In genomic region chr14:55024365-55024764, GRCh38 we compare ENCODE assay signal across 7 cellular contexts. TPM values are rescaled to one million over a fixed set of nuclear protein-coding genes. Genes with fewer than 3 reads are reported as not detected.
DNase-seq lines count a peak whose midpoint lies in the region; ATAC-seq, FAIRE-seq and TF ChIP-seq lines count a peak whose summit lies in the region.
"Not testable (repeated sequence)": the region's sequence is repeated elsewhere in the genome, so short reads cannot be mapped to it uniquely, and the experiment has no call there.

No MANE protein-coding gene starts in this region.

- H3K79me2 ChIP-seq in GM23338 (replicated peaks; ENCODE audit: insufficient read depth) (peaks cover 88% of the 10 kb centered on the region), hepatocyte (peaks cover 41% of the 10 kb centered on the region), HepG2 (ENCODE audit: insufficient read depth, low read length) (peaks cover 44% of the 10 kb centered on the region), neural progenitor cell (ENCODE audit: low read depth) (peaks cover 93% of the 10 kb centered on the region)

- not testable (repeated sequence) for FAIRE-seq in HepG2 (lab: Jason Lieb, UNC)

- not testable (repeated sequence) for TF ChIP-seq EP300 in HepG2 (IDR thresholded peaks at IDR 0.05; ENCODE audit: low read depth in 2 of 2, low read length in 2 of 2); HepG2 (CRISPR knock-in tag; IDR thresholded peaks at IDR 0.05; ENCODE audit: borderline replicate concordance)

- H3K36me3 Mint-ChIP-seq in GM23338 (ENCODE audit: low read depth) = peaks cover 31% of the 10 kb centered on the region
- peaks cover 30% of the 10 kb centered on the region for H3K36me3 Mint-ChIP-seq in WTC11
- H3K36me3 Mint-ChIP-seq in brain = peaks cover 12% of the 10 kb centered on the region
- peaks cover 16% of the 10 kb centered on the region for H3K36me3 Mint-ChIP-seq in neural progenitor cell

- BruUV-seq in HepG2 (replicated peaks; lab: Mats Ljungman, UMichigan) = not testable (repeated sequence)

- peaks cover 19% of the 10 kb centered on the region; the same call in 1 of the 2 replicates for H3F3A ChIP-seq in GM23338 (replicated peaks; ENCODE audit: low read depth)
- H3F3A ChIP-seq in neural progenitor cell (ENCODE audit: low read depth) = peaks cover 23% of the 10 kb centered on the region

- H3K27ac ChIP-seq in GM23338 (ENCODE audit: low read depth) = peak overlapping the region; percentile 96
- peak overlapping the region; percentile 88 for H3K27ac ChIP-seq in HUES64 (ENCODE audit: low read depth, low read length)
- H3K27ac ChIP-seq in hepatocyte = peak overlapping the region; percentile 66
- H3K27ac ChIP-seq in HepG2 (ENCODE audit: extremely low read length, insufficient read depth, low read length); neural progenitor cell: not testable (repeated sequence)

- CTCF ChIA-PET in WTC11 (lab: Charles Lee) = interaction anchor here (1.4 kb wide), 1 partner anchor 27 kb away, joined by 6 read pairs; no protein-coding TSS in a partner anchor
- CTCF ChIA-PET in HepG2 (lab: Yijun Ruan, JAX; ENCODE audit: low intra/inter-chr PET ratio, low total read pairs) = not testable (repeated sequence)

- TF ChIP-seq CTCF in GM23338 (conservative IDR thresholded peaks at IDR 0.05; ENCODE audit: low read depth in 2 of 2); WTC11 (IDR thresholded peaks at IDR 0.05); brain (conservative IDR thresholded peaks at IDR 0.05); hepatocyte (IDR thresholded peaks at IDR 0.05; ENCODE audit: poor library complexity); HepG2 (CRISPR knock-in tag; IDR thresholded peaks at IDR 0.05); neural progenitor cell (IDR thresholded peaks at IDR 0.05): not testable (repeated sequence)

- H2AFZ ChIP-seq in GM23338; HepG2 (ENCODE audit: low read length); neural progenitor cell (replicated peaks): not testable (repeated sequence)
- H2AFZ ChIP-seq in hepatocyte = peak overlapping the region; percentile 65

- H3K4me3 Mint-ChIP-seq in GM23338 (peak overlapping the region; percentile 43), WTC11 (peak overlapping the region; percentile 52), brain (peak overlapping the region in 3 of 5 experiments; percentile 16 to 64 (median 42))
- not testable (repeated sequence) for H3K4me3 Mint-ChIP-seq in neural progenitor cell

- in situ Hi-C loops in HepG2 (cut with HindIII; ENCODE audit: extremely low pct_ligation_motif_present, low pct_unique_long_range_greater_than_20kb) = not testable (repeated sequence)

- DNase-seq in GM23338 (ENCODE audit: low spot score); WTC11 (ENCODE audit: low spot score); hepatocyte (ENCODE audit: low spot score); HepG2 (ENCODE audit: low spot score); neural progenitor cell (ENCODE audit: low spot score): not testable (repeated sequence)

- H3K4me2 ChIP-seq in GM23338 (peak overlapping the region; percentile 61), hepatocyte (peak overlapping the region; percentile 46), neural progenitor cell (peak overlapping the region; percentile 66)
- H3K4me2 ChIP-seq in HepG2 (ENCODE audit: low read depth, low read length) = not testable (repeated sequence)

- H3K9me2 ChIP-seq in GM23338 (ENCODE audit: insufficient read depth); hepatocyte (replicated peaks; ENCODE audit: insufficient read depth): not testable (repeated sequence)

- H3K27ac Mint-ChIP-seq in GM23338 (peak overlapping the region; percentile 65; the same call in 1 of the 2 replicates), WTC11 (peak overlapping the region; percentile 49), brain (peak overlapping the region in 1 of 5 experiments; percentile 9)
- not testable (repeated sequence) for H3K27ac Mint-ChIP-seq in neural progenitor cell

- H3K4me3 ChIP-seq in GM23338 (peak overlapping the region; percentile 34), HUES64 (ENCODE audit: low read length) (peak overlapping the region; percentile 37), neural progenitor cell (peak overlapping the region; percentile 24)
- H3K4me3 ChIP-seq in hepatocyte; HepG2 (replicated peaks in 1 of 3; ENCODE audit: insufficient read depth in 1 of 3, low read depth in 2 of 3, low read length in 3 of 3): not testable (repeated sequence)

- not testable (repeated sequence) for H3K27me3 Mint-ChIP-seq in GM23338 (ENCODE audit: insufficient read depth, low read depth, poor library complexity); WTC11 (ENCODE audit: low read depth); neural progenitor cell (ENCODE audit: insufficient read depth, low read depth)
- peaks cover 13% of the 10 kb centered on the region for H3K27me3 Mint-ChIP-seq in brain

- WGBS in HUES64 = 81% methylated on average over 2 of the region's 5 CpGs
- WGBS in hepatocyte (ENCODE audit: low lambda C conversion rate, missing lambda C conversion rate) = 51% methylated on average over 3 of the region's 5 CpGs
- WGBS in HepG2 (ENCODE audit: low lambda C conversion rate) = 44% methylated on average over 3 of the region's 5 CpGs

- intact Hi-C loops in HepG2 (cut with micrococcal nuclease; ENCODE audit: unreplicated experiment) = not testable (repeated sequence)

- POLR2A ChIA-PET in WTC11 (lab: Charles Lee) = interaction anchor here (0.7 kb wide), 1 partner anchor 23 kb away, joined by 3 read pairs; no protein-coding TSS in a partner anchor
- POLR2A ChIA-PET in HepG2 (lab: Yijun Ruan, JAX) = not testable (repeated sequence)

- H3K27me3 ChIP-seq in GM23338 (ENCODE audit: insufficient read depth); HUES64 (ENCODE audit: insufficient read depth, low read length); hepatocyte; HepG2 (ENCODE audit: control insufficient read depth in 1 of 2, insufficient read depth in 2 of 2, low read length in 2 of 2); neural progenitor cell: not testable (repeated sequence)

- peak overlapping the region; percentile 75 for H3K9ac ChIP-seq in HUES64 (ENCODE audit: low read depth, low read length)
- not testable (repeated sequence) for H3K9ac ChIP-seq in HepG2 (ENCODE audit: insufficient read depth, low read depth, low read length); neural progenitor cell

- TF ChIP-seq POLR2A in HepG2 (IDR thresholded peaks at IDR 0.05; ENCODE audit: insufficient read depth in 1 of 2, low read depth in 2 of 2, low read length in 2 of 2) = not testable (repeated sequence)

- H4K20me1 ChIP-seq in GM23338 (replicated peaks; ENCODE audit: insufficient read depth) (peaks cover 10% of the 10 kb centered on the region), neural progenitor cell (ENCODE audit: low read depth) (peaks cover 24% of the 10 kb centered on the region)
- H4K20me1 ChIP-seq in hepatocyte (ENCODE audit: insufficient read depth, poor library complexity, severe bottlenecking); HepG2 (ENCODE audit: insufficient read depth, low read length): not testable (repeated sequence)

- peaks cover 23% of the 10 kb centered on the region for H3K4me1 Mint-ChIP-seq in GM23338
- H3K4me1 Mint-ChIP-seq in WTC11 = peaks cover 38% of the 10 kb centered on the region
- H3K4me1 Mint-ChIP-seq in brain = peaks cover 34% of the 10 kb centered on the region
- peaks cover 30% of the 10 kb centered on the region for H3K4me1 Mint-ChIP-seq in neural progenitor cell

- H3K9me3 ChIP-seq in HUES64 (ENCODE audit: insufficient read depth, low read depth, low read length); hepatocyte (ENCODE audit: low read depth); HepG2 (ENCODE audit: low read length); neural progenitor cell (ENCODE audit: low read depth): not testable (repeated sequence)

- ATAC-seq in GM23338, WTC11, HepG2: not testable (repeated sequence)

- not testable (repeated sequence) for H3K9me3 Mint-ChIP-seq in GM23338, WTC11, brain, neural progenitor cell

- not testable (repeated sequence) for TF ChIP-seq RAD21 in HepG2 (CRISPR knock-in tag; IDR thresholded peaks at IDR 0.05)

- not testable (repeated sequence) for H3K36me3 ChIP-seq in GM23338 (ENCODE audit: insufficient read depth); hepatocyte (replicated peaks; ENCODE audit: insufficient read depth, low read depth); HepG2 (replicated peaks in 1 of 2; ENCODE audit: control insufficient read depth in 1 of 2, insufficient read depth in 2 of 2, low read length in 2 of 2); neural progenitor cell
- peaks cover 47% of the 10 kb centered on the region for H3K36me3 ChIP-seq in HUES64 (ENCODE audit: insufficient read depth, low read length)

- H3K4me1 ChIP-seq in GM23338 (ENCODE audit: insufficient read depth) (peaks cover 31% of the 10 kb centered on the region), HUES64 (ENCODE audit: insufficient read depth, low read length) (peaks cover 32% of the 10 kb centered on the region), HepG2 (ENCODE audit: insufficient read depth, low read length) (peaks cover 32% of the 10 kb centered on the region), neural progenitor cell (peaks cover 24% of the 10 kb centered on the region)
- not testable (repeated sequence) for H3K4me1 ChIP-seq in hepatocyte (ENCODE audit: insufficient read depth)

RNA-seq across cellular contexts. Expression of gene WDHD1, which starts 2.5 kb away (rescaled TPM):
- total RNA-seq in GM23338 (2014; rRNA removed; shearing (Covaris generic)) = 65.4 and 71.3 TPM in 2 replicates
- polyA plus RNA-seq in GM23338 (2016; fragmentation: Nextera tagmentation; extraction: Ambion mirVana) = 39.6 and 48.8 TPM in 2 replicates
- polyA plus RNA-seq in HUES64 (2013, experiment 1 of 2) = 33.7 TPM
- polyA plus RNA-seq in HUES64 (2013, experiment 2 of 2) = 38.7 TPM
- total RNA-seq in WTC11 (2021) = 64.4 to 76.1 TPM (median 67.3 TPM) in 3 replicates
- 7.4 TPM for polyA plus RNA-seq in brain (ENCODE audit: insufficient read depth, low read depth, low replicate concordance)
- 5.9 and 6.3 TPM in 2 replicates for total RNA-seq in hepatocyte
- 4.1 and 4.4 TPM in 2 replicates for polyA plus RNA-seq in hepatocyte
- 27.5 and 44.4 TPM in 2 replicates for total RNA-seq in HepG2 (2016; rRNA removed; fragmentation: Illumina TruSeq; extraction: Trizol)
- 13.2 and 14.2 TPM in 2 replicates for total RNA-seq in HepG2 (2016; cell fraction: cytosol; rRNA removed; fragmentation: Illumina TruSeq; extraction: Trizol; ENCODE audit: low read depth)
- total RNA-seq in HepG2 (2016; cell fraction: insoluble cytoplasmic fraction; rRNA removed; fragmentation: Illumina TruSeq; extraction: Trizol) = 26.7 and 45.5 TPM in 2 replicates
- total RNA-seq in HepG2 (2016; cell fraction: membrane; rRNA removed; fragmentation: Illumina TruSeq; extraction: Trizol) = 11.1 and 13.8 TPM in 2 replicates
- 20.9 and 22.6 TPM in 2 replicates for total RNA-seq in HepG2 (2016; cell fraction: nucleus; rRNA removed; fragmentation: Illumina TruSeq; extraction: Trizol)
- polyA plus RNA-seq in HepG2 (2011; rRNA removed) = 3.5 and 5.5 TPM in 2 replicates
- 1.9 and 2.3 TPM in 2 replicates for polyA plus RNA-seq in HepG2 (2011; cell fraction: cytosol; rRNA removed)
- 1.5 and 2.1 TPM in 2 replicates for polyA plus RNA-seq in HepG2 (2011; cell fraction: nucleus; rRNA removed)
- 3.3 and 7.6 TPM in 2 replicates for polyA plus RNA-seq in HepG2 (2012)
- 0.62 and 1.4 TPM in 2 replicates for polyA plus RNA-seq in HepG2 (2016; cell fraction: cytosol; fragmentation: Illumina TruSeq; extraction: Trizol; ENCODE audit: low read depth)
- 21.3 and 25.4 TPM in 2 replicates for polyA plus RNA-seq in HepG2 (2016; cell fraction: insoluble cytoplasmic fraction; fragmentation: Illumina TruSeq; extraction: Trizol; ENCODE audit: low read depth)
- polyA plus RNA-seq in HepG2 (2016; cell fraction: membrane; fragmentation: Illumina TruSeq; extraction: Trizol; ENCODE audit: low read depth) = 1.4 and 2.0 TPM in 2 replicates
- polyA plus RNA-seq in HepG2 (2016; cell fraction: nucleus; fragmentation: Illumina TruSeq; extraction: Trizol; ENCODE audit: insufficient read depth, low read depth) = 19.0 and 20.0 TPM in 2 replicates
- polyA minus RNA-seq in HepG2 (2011; rRNA and poly(A)+ RNA removed; ENCODE audit: low replicate concordance) = 5.1 and 22.5 TPM in 2 replicates
- polyA minus RNA-seq in HepG2 (2011; cell fraction: cytosol; rRNA and poly(A)+ RNA removed) = 5.7 and 7.9 TPM in 2 replicates
- polyA minus RNA-seq in HepG2 (2011; cell fraction: nucleus; rRNA and poly(A)+ RNA removed) = 9.8 and 11.6 TPM in 2 replicates
- total RNA-seq in neural progenitor cell (ENCODE audit: low replicate concordance) = 62.3 and 82.0 TPM in 2 replicates

RNA-seq across cellular contexts. Expression of gene SOCS4, which starts 2.7 kb away (rescaled TPM):
- 24.9 and 25.8 TPM in 2 replicates for total RNA-seq in GM23338 (2014; rRNA removed; shearing (Covaris generic))
- 15.9 and 17.7 TPM in 2 replicates for polyA plus RNA-seq in GM23338 (2016; fragmentation: Nextera tagmentation; extraction: Ambion mirVana)
- 14.5 TPM for polyA plus RNA-seq in HUES64 (2013, experiment 1 of 2)
- 13.4 TPM for polyA plus RNA-seq in HUES64 (2013, experiment 2 of 2)
- 20.7 to 21.3 TPM (median 21.2 TPM) in 3 replicates for total RNA-seq in WTC11 (2021)
- 3.2 TPM for polyA plus RNA-seq in brain (ENCODE audit: insufficient read depth, low read depth, low replicate concordance)
- total RNA-seq in hepatocyte = 16.2 and 18.8 TPM in 2 replicates
- 4.1 and 5.3 TPM in 2 replicates for polyA plus RNA-seq in hepatocyte
- 10.0 and 17.3 TPM in 2 replicates for total RNA-seq in HepG2 (2016; rRNA removed; fragmentation: Illumina TruSeq; extraction: Trizol)
- 1.1 and 1.6 TPM in 2 replicates for total RNA-seq in HepG2 (2016; cell fraction: cytosol; rRNA removed; fragmentation: Illumina TruSeq; extraction: Trizol; ENCODE audit: low read depth)
- 12.1 and 17.5 TPM in 2 replicates for total RNA-seq in HepG2 (2016; cell fraction: insoluble cytoplasmic fraction; rRNA removed; fragmentation: Illumina TruSeq; extraction: Trizol)
- 7.9 and 8.1 TPM in 2 replicates for total RNA-seq in HepG2 (2016; cell fraction: membrane; rRNA removed; fragmentation: Illumina TruSeq; extraction: Trizol)
- 13.5 and 16.2 TPM in 2 replicates for total RNA-seq in HepG2 (2016; cell fraction: nucleus; rRNA removed; fragmentation: Illumina TruSeq; extraction: Trizol)
- 3.7 and 4.0 TPM in 2 replicates for polyA plus RNA-seq in HepG2 (2011; rRNA removed)
- polyA plus RNA-seq in HepG2 (2011; cell fraction: cytosol; rRNA removed) = 1.3 and 2.2 TPM in 2 replicates
- 2.2 and 4.2 TPM in 2 replicates for polyA plus RNA-seq in HepG2 (2011; cell fraction: nucleus; rRNA removed)
- 3.5 and 6.4 TPM in 2 replicates for polyA plus RNA-seq in HepG2 (2012)
- polyA plus RNA-seq in HepG2 (2016; cell fraction: cytosol; fragmentation: Illumina TruSeq; extraction: Trizol; ENCODE audit: low read depth) = 1.8 and 2.8 TPM in 2 replicates
- 9.9 and 10.3 TPM in 2 replicates for polyA plus RNA-seq in HepG2 (2016; cell fraction: insoluble cytoplasmic fraction; fragmentation: Illumina TruSeq; extraction: Trizol; ENCODE audit: low read depth)
- 2.9 and 3.5 TPM in 2 replicates for polyA plus RNA-seq in HepG2 (2016; cell fraction: membrane; fragmentation: Illumina TruSeq; extraction: Trizol; ENCODE audit: low read depth)
- 14.7 and 21.8 TPM in 2 replicates for polyA plus RNA-seq in HepG2 (2016; cell fraction: nucleus; fragmentation: Illumina TruSeq; extraction: Trizol; ENCODE audit: insufficient read depth, low read depth)
- 6.5 and 10.7 TPM in 2 replicates for polyA minus RNA-seq in HepG2 (2011; rRNA and poly(A)+ RNA removed; ENCODE audit: low replicate concordance)
- 2.8 and 6.1 TPM in 2 replicates for polyA minus RNA-seq in HepG2 (2011; cell fraction: cytosol; rRNA and poly(A)+ RNA removed)
- polyA minus RNA-seq in HepG2 (2011; cell fraction: nucleus; rRNA and poly(A)+ RNA removed) = 8.1 and 9.3 TPM in 2 replicates
- 19.9 and 32.6 TPM in 2 replicates for total RNA-seq in neural progenitor cell (ENCODE audit: low replicate concordance)

RNA-seq across cellular contexts. Expression of gene MAPK1IP1L, which starts 27.1 kb away (rescaled TPM):
- 138 and 162 TPM in 2 replicates for total RNA-seq in GM23338 (2014; rRNA removed; shearing (Covaris generic))
- polyA plus RNA-seq in GM23338 (2016; fragmentation: Nextera tagmentation; extraction: Ambion mirVana) = 64.0 and 72.4 TPM in 2 replicates
- polyA plus RNA-seq in HUES64 (2013, experiment 1 of 2) = 91.9 TPM
- 96.6 TPM for polyA plus RNA-seq in HUES64 (2013, experiment 2 of 2)
- 97.9 to 107 TPM (median 107 TPM) in 3 replicates for total RNA-seq in WTC11 (2021)
- polyA plus RNA-seq in brain (ENCODE audit: insufficient read depth, low read depth, low replicate concordance) = 91.1 TPM
- 69.9 and 91.0 TPM in 2 replicates for total RNA-seq in hepatocyte
- polyA plus RNA-seq in hepatocyte = 81.4 and 86.2 TPM in 2 replicates
- total RNA-seq in HepG2 (2016; rRNA removed; fragmentation: Illumina TruSeq; extraction: Trizol) = 27.8 and 34.7 TPM in 2 replicates
- total RNA-seq in HepG2 (2016; cell fraction: cytosol; rRNA removed; fragmentation: Illumina TruSeq; extraction: Trizol; ENCODE audit: low read depth) = 2.8 and 4.2 TPM in 2 replicates
- total RNA-seq in HepG2 (2016; cell fraction: insoluble cytoplasmic fraction; rRNA removed; fragmentation: Illumina TruSeq; extraction: Trizol) = 29.3 and 32.0 TPM in 2 replicates
- total RNA-seq in HepG2 (2016; cell fraction: membrane; rRNA removed; fragmentation: Illumina TruSeq; extraction: Trizol) = 12.6 and 12.7 TPM in 2 replicates
- 17.7 and 20.5 TPM in 2 replicates for total RNA-seq in HepG2 (2016; cell fraction: nucleus; rRNA removed; fragmentation: Illumina TruSeq; extraction: Trizol)
- 68.4 and 75.0 TPM in 2 replicates for polyA plus RNA-seq in HepG2 (2011; rRNA removed)
- polyA plus RNA-seq in HepG2 (2011; cell fraction: cytosol; rRNA removed) = 61.6 and 93.2 TPM in 2 replicates
- polyA plus RNA-seq in HepG2 (2011; cell fraction: nucleus; rRNA removed) = 45.3 and 52.4 TPM in 2 replicates
- 33.3 and 36.8 TPM in 2 replicates for polyA plus RNA-seq in HepG2 (2012)
- polyA plus RNA-seq in HepG2 (2016; cell fraction: cytosol; fragmentation: Illumina TruSeq; extraction: Trizol; ENCODE audit: low read depth) = 5.4 and 5.8 TPM in 2 replicates
- polyA plus RNA-seq in HepG2 (2016; cell fraction: insoluble cytoplasmic fraction; fragmentation: Illumina TruSeq; extraction: Trizol; ENCODE audit: low read depth) = 79.6 and 99.5 TPM in 2 replicates
- polyA plus RNA-seq in HepG2 (2016; cell fraction: membrane; fragmentation: Illumina TruSeq; extraction: Trizol; ENCODE audit: low read depth) = 15.8 and 16.6 TPM in 2 replicates
- 51.2 and 62.0 TPM in 2 replicates for polyA plus RNA-seq in HepG2 (2016; cell fraction: nucleus; fragmentation: Illumina TruSeq; extraction: Trizol; ENCODE audit: insufficient read depth, low read depth)
- 301 and 575 TPM in 2 replicates for polyA minus RNA-seq in HepG2 (2011; rRNA and poly(A)+ RNA removed; ENCODE audit: low replicate concordance)
- 97.3 and 111 TPM in 2 replicates for polyA minus RNA-seq in HepG2 (2011; cell fraction: cytosol; rRNA and poly(A)+ RNA removed)
- 22.1 and 23.1 TPM in 2 replicates for polyA minus RNA-seq in HepG2 (2011; cell fraction: nucleus; rRNA and poly(A)+ RNA removed)
- 72.6 and 125 TPM in 2 replicates for total RNA-seq in neural progenitor cell (ENCODE audit: low replicate concordance)
